In the genomic region with DNA sequence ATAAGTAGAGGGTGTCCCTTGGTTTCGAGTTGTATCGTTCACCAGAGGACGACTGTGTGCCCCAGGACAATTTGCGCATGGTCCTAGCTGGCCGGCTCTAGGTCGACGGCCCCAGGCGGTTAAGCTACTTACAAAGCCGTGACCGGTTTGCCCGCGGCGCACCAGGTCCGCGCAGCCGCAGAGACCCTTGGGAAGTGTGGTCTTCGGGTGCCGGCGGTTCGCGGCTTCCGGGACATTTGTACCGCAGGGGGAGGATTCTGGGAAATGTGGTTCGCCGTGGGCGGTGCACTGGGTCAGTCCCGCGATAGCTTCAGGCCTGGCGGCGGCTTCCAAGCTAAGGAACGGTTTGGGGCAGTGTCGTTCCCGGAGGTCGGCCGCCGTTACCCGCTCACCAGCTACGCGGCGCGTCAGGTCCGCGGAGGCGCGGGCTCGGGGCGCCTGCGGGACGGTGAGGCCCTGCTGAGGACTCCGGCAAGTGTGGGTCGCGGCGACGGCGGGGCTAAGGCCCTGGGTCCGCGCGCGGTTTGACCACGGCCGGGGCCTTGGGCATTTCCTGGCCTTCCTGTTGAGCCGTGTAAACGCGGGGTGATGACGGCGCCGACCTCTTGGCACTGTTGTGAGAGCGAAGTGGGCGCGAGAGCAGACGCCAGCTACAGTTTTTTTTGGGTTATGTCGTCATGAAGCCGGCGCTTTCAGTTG, we compare ENCODE assay signal across 8 cellular contexts. TPM values are rescaled to one million over a fixed set of nuclear protein-coding genes. Genes with fewer than 3 reads are reported as not detected.
DNase-seq lines count a peak whose midpoint lies in the region; ATAC-seq, FAIRE-seq and TF ChIP-seq lines count a peak whose summit lies in the region.

Gene ZNF302 (plus strand): TSS at position 293 of the 699 bp plus-strand sequence. CDS start 1,127 bp downstream, outside the sequence.

- H2AFZ ChIP-seq in H1 (ENCODE audit: low read length), result peak within 1 kb of the TSS; percentile 90

- H4K91ac ChIP-seq in H1 (replicated peaks; ENCODE audit: insufficient read length, low read length), result peak within 1 kb of the TSS; percentile 99

- H2BK15ac ChIP-seq in H1 (ENCODE audit: low read length) (peak within 1 kb of the TSS; percentile 83), mesendoderm (replicated peaks; ENCODE audit: low read depth) (no peak within 1 kb of the TSS)

- H3K4ac ChIP-seq in H1 (replicated peaks; ENCODE audit: insufficient read length, low read depth, low read length) (no peak within 1 kb of the TSS), mesendoderm (ENCODE audit: low read depth, low read length) (peak within 1 kb of the TSS; percentile 28)

- DNase-seq in CD8-positive, alpha-beta memory T cell, result peak; percentile 88 to 94 (median 92)
- DNase-seq in HS-27A (ENCODE audit: low read depth), result peak; percentile 99
- peak; percentile 96 for DNase-seq in NK-92 treated with Interleukin-12 subunit alpha and Interleukin-12 subunit beta, amount 100 ng/mL, for 24 hours (lab: John Stamatoyannopoulos, UW)
- peak; percentile 89 to 92 (median 91) for DNase-seq in activated CD8-positive, alpha-beta memory T cell treated with anti-CD3 and anti-CD28 coated beads for 48 hours (ENCODE audit: low read depth in 2 of 3, low spot score in 2 of 3)
- peak; percentile 92 for DNase-seq in H1 (ENCODE audit: low read depth in 1 of 2, low spot score in 2 of 2)
- DNase-seq in mesendoderm, result peak; percentile 99
- peak; percentile 89 for DNase-seq in stimulated activated CD8-positive, alpha-beta memory T cell treated with anti-CD3 and anti-CD28 coated beads, Interleukin-15, amount 100 ng/mL, for 1 hour (ENCODE audit: low read depth)

- H3K56ac ChIP-seq in H1 (replicated peaks; ENCODE audit: insufficient read length, low read depth, low read length) (peak within 1 kb of the TSS; percentile 90), mesendoderm (ENCODE audit: low read length) (peak within 1 kb of the TSS; percentile 99)

- H2BK5ac ChIP-seq in H1 (ENCODE audit: low read depth, low read length), result peak within 1 kb of the TSS; percentile 96
- peak within 1 kb of the TSS; percentile 76 for H2BK5ac ChIP-seq in mesendoderm (ENCODE audit: low read length)

- H2AK5ac ChIP-seq in H1 (ENCODE audit: low read depth, low read length) (no peak within 1 kb of the TSS), mesendoderm (ENCODE audit: low read length) (no peak within 1 kb of the TSS)

- peak within 1 kb of the TSS; percentile 72; the same call in 1 of the 2 replicates for H2BK12ac ChIP-seq in H1 (ENCODE audit: low read depth, low read length)

- 2% methylated on average over 74 of the region's 74 CpGs; no CpG with 5 or more reads in 1 of the 2 experiments for WGBS in H1 (ENCODE audit: extremely low coverage in 1 of 2, insufficient coverage in 1 of 2, insufficient read length in 1 of 2, insufficient replicate concordance in 2 of 2, low coverage in 1 of 2, low lambda C conversion rate in 2 of 2, missing lambda C conversion rate in 1 of 2), 2 experiments
- no CpG with 5 or more reads among the region's 74 CpGs for WGBS in mesendoderm (ENCODE audit: extremely low coverage, insufficient coverage, low lambda C conversion rate)

- H3K23ac ChIP-seq in H1 (ENCODE audit: insufficient read length) (no peak within 1 kb of the TSS), mesendoderm (ENCODE audit: low read length) (no peak within 1 kb of the TSS)

- POLR2A ChIA-PET in CD8-positive, alpha-beta memory T cell (lab: Charles Lee), result interaction anchor here (0.6 to 1.6 kb wide), 3 partner anchors 56 to 1290 kb away, joined by 7 to 12 read pairs (median 10); partner anchors contain the start of gene ZNF181
- POLR2A ChIA-PET in H1 (lab: Charles Lee; ENCODE audit: partially characterized antibody), result interaction anchor here (0.8 to 2.2 kb wide), 24 partner anchors 9 to 369 kb away, joined by 3 to 19 read pairs (median 4); partner anchors contain the start of gene WTIP

- H3K4me3 Mint-ChIP-seq in CD8-positive, alpha-beta memory T cell, result peak within 1 kb of the TSS; percentile 95 to 100 (median 99)

- H2BK20ac ChIP-seq in H1 (ENCODE audit: low read length), result no peak within 1 kb of the TSS

- peak within 1 kb of the TSS; percentile 91 for H3K18ac ChIP-seq in H1 (ENCODE audit: extremely low read depth, low read length)
- peak within 1 kb of the TSS; percentile 51 for H3K18ac ChIP-seq in mesendoderm (ENCODE audit: low read length)

- peak within 1 kb of the TSS; percentile 94 to 100 (median 99) for H3K27ac Mint-ChIP-seq in CD8-positive, alpha-beta memory T cell

- FAIRE-seq in H1 (lab: Jason Lieb, UNC), result no peak

- H3K9ac ChIP-seq in H1 (replicated peaks in 1 of 4; ENCODE audit: extremely low read depth in 1 of 4, low read depth in 3 of 4, low read length in 3 of 4), result peak within 1 kb of the TSS; percentile 80 to 90 (median 88)
- peak within 1 kb of the TSS; percentile 94 for H3K9ac ChIP-seq in mesendoderm (ENCODE audit: low read length)

- H3K27me3 ChIP-seq in CD8-positive, alpha-beta memory T cell (ENCODE audit: insufficient read depth, low read length, poor library complexity, severe bottlenecking), result no peaks in the 10 kb centered on the region
- H3K27me3 ChIP-seq in H1 (replicated peaks in 1 of 4; ENCODE audit: control insufficient read depth in 3 of 4, extremely low read depth in 1 of 4, insufficient read depth in 3 of 4, low read length in 3 of 4) (peaks cover 0 to 2% (median 0%) of the 10 kb centered on the region in 4 experiments; a peak in 3 of 7 replicates), mesendoderm (ENCODE audit: insufficient read depth, low read length, poor library complexity) (no peaks in the 10 kb centered on the region)

- TF ChIP-seq RAD21 in H1 (IDR thresholded peaks at IDR 0.05 in 1 of 2, conservative IDR thresholded peaks at IDR 0.05 in 1 of 2; ENCODE audit: low read depth in 2 of 2, low read length in 2 of 2), result no peak

- H3K36me3 ChIP-seq in CD8-positive, alpha-beta memory T cell (ENCODE audit: insufficient read depth, low read length), result peaks cover 25% of the 10 kb centered on the region
- peaks cover 0 to 32% (median 14%) of the 10 kb centered on the region in 4 experiments; a peak in 6 of 8 replicates for H3K36me3 ChIP-seq in H1 (ENCODE audit: control insufficient read depth in 2 of 4, insufficient read depth in 4 of 4, low read length in 3 of 4)
- peaks cover 3% of the 10 kb centered on the region for H3K36me3 ChIP-seq in mesendoderm (ENCODE audit: control insufficient read depth, insufficient read depth, low read length)

- no peaks in the 10 kb centered on the region for H3K23me2 ChIP-seq in H1 (ENCODE audit: low read depth, low read length)

- H3K79me1 ChIP-seq in H1 (ENCODE audit: low read depth, low read length), result no peaks in the 10 kb centered on the region; the same call in 1 of the 2 replicates
- no peaks in the 10 kb centered on the region for H3K79me1 ChIP-seq in mesendoderm (ENCODE audit: low read length)

- peak within 1 kb of the TSS; percentile 78 for H3K27ac ChIP-seq in CD8-positive, alpha-beta memory T cell (ENCODE audit: low read depth, low read length)
- peak within 1 kb of the TSS; percentile 91 for H3K27ac ChIP-seq in H1 (ENCODE audit: low read depth, low read length)
- peak within 1 kb of the TSS; percentile 88 for H3K27ac ChIP-seq in mesendoderm (ENCODE audit: low read depth, low read length)

- H3K14ac ChIP-seq in H1 (ENCODE audit: insufficient read length), result no peak within 1 kb of the TSS

- no peak for TF ChIP-seq CTCF in H1 (IDR thresholded peaks at IDR 0.05; ENCODE audit: control extremely low read depth in 1 of 3, insufficient read depth in 1 of 3, low read depth in 1 of 3, low read length in 3 of 3)

- H3K4me1 Mint-ChIP-seq in CD8-positive, alpha-beta memory T cell, result peaks cover 28 to 43% (median 42%) of the 10 kb centered on the region in 3 donors

- H4K20me1 ChIP-seq in H1 (replicated peaks in 1 of 2; ENCODE audit: control insufficient read depth in 1 of 2, insufficient read depth in 2 of 2, low read length in 2 of 2), result no peaks in the 10 kb centered on the region

- TF ChIP-seq EP300 in H1 (IDR thresholded peaks at IDR 0.05; ENCODE audit: borderline replicate concordance in 1 of 2, low read depth in 2 of 2, low read length in 2 of 2), result no peak

- peaks cover 10 to 34% (median 25%) of the 10 kb centered on the region in 5 donors for H3K9me3 Mint-ChIP-seq in CD8-positive, alpha-beta memory T cell

- peaks cover 0 to 7% of the 10 kb centered on the region in 2 experiments; a peak in 1 of 4 replicates for H3K79me2 ChIP-seq in H1 (ENCODE audit: control insufficient read depth in 1 of 2, insufficient read depth in 2 of 2, low read length in 2 of 2)
- no peaks in the 10 kb centered on the region for H3K79me2 ChIP-seq in mesendoderm (ENCODE audit: control insufficient read depth, insufficient read depth, low read length)

- CTCF ChIA-PET in CD8-positive, alpha-beta memory T cell (lab: Charles Lee), result interaction anchor here (0.7 to 0.8 kb wide), 2 partner anchors 10 to 323 kb away, joined by 3 read pairs; no protein-coding TSS in a partner anchor
- CTCF ChIA-PET in H1 (lab: Charles Lee; ENCODE audit: partially characterized antibody), result interaction anchor here (0.6 to 1.2 kb wide), 3 partner anchors 161 to 1730 kb away, joined by 3 to 4 read pairs (median 3); no protein-coding TSS in a partner anchor

- H3K36me3 Mint-ChIP-seq in CD8-positive, alpha-beta memory T cell, result peaks cover 26 to 53% (median 46%) of the 10 kb centered on the region in 3 donors

- peaks cover 3% of the 10 kb centered on the region for H3K9me3 ChIP-seq in CD8-positive, alpha-beta memory T cell (ENCODE audit: low read length)
- no peaks in the 10 kb centered on the region; a peak in 1 of 4 replicates for H3K9me3 ChIP-seq in H1 (ENCODE audit: insufficient read depth in 2 of 2, low read depth in 1 of 2, low read length in 1 of 2)

- peaks cover 11 to 28% of the 10 kb centered on the region in 2 donors for H3K27me3 Mint-ChIP-seq in CD8-positive, alpha-beta memory T cell

- H4K5ac ChIP-seq in H1 (ENCODE audit: insufficient read length, low read depth, low read length) (peak within 1 kb of the TSS; percentile 94), mesendoderm (ENCODE audit: low read length) (no peak within 1 kb of the TSS)

- H2BK120ac ChIP-seq in H1 (replicated peaks; ENCODE audit: low read depth, low read length), result peak within 1 kb of the TSS; percentile 82
- no peak within 1 kb of the TSS for H2BK120ac ChIP-seq in mesendoderm (ENCODE audit: low read depth, low read length)

- H3K4me1 ChIP-seq in CD8-positive, alpha-beta memory T cell (ENCODE audit: insufficient read depth, low read length), result peaks cover 17% of the 10 kb centered on the region
- peaks cover 0 to 3% (median 2%) of the 10 kb centered on the region in 4 experiments; a peak in 4 of 7 replicates for H3K4me1 ChIP-seq in H1 (replicated peaks in 1 of 4; ENCODE audit: control insufficient read depth in 3 of 4, insufficient read depth in 4 of 4, low read length in 3 of 4)
- no peaks in the 10 kb centered on the region for H3K4me1 ChIP-seq in mesendoderm (ENCODE audit: control insufficient read depth, low read depth, low read length)

- peak; percentile 91 for ATAC-seq in GM19467 (IDR thresholded peaks at IDR 0.05; ENCODE audit: unreplicated experiment)

- TF ChIP-seq POLR2A in H1 (IDR thresholded peaks at IDR 0.05; ENCODE audit: control extremely low read depth in 1 of 2, low read depth in 2 of 2, low read length in 2 of 2), result peak; percentile 82 to 96

- peak within 1 kb of the TSS; percentile 97 for H3K4me3 ChIP-seq in CD8-positive, alpha-beta memory T cell (ENCODE audit: low read length)
- peak within 1 kb of the TSS; percentile 71 to 90 (median 75) for H3K4me3 ChIP-seq in H1 (ENCODE audit: extremely low read depth in 1 of 4, insufficient read depth in 2 of 4, low read depth in 3 of 4, low read length in 4 of 4)
- peak within 1 kb of the TSS; percentile 78 for H3K4me3 ChIP-seq in mesendoderm (ENCODE audit: low read length)

- peak within 1 kb of the TSS; percentile 99 for H4K8ac ChIP-seq in H1 (ENCODE audit: extremely low read depth, insufficient read depth, low read length)
- no peak within 1 kb of the TSS for H4K8ac ChIP-seq in mesendoderm (ENCODE audit: low read depth, low read length)

- peak within 1 kb of the TSS; percentile 82 to 94 for H3K4me2 ChIP-seq in H1 (ENCODE audit: insufficient read depth in 1 of 2, low read depth in 2 of 2, low read length in 2 of 2)
- peak within 1 kb of the TSS; percentile 50 for H3K4me2 ChIP-seq in mesendoderm (ENCODE audit: low read length)

RNA-seq across cellular contexts. Expression of gene ZNF302, which starts in this region (rescaled TPM):
- 10 to 100 TPM; 13.4 to 14.8 TPM for total RNA-seq in CD8-positive, alpha-beta memory T cell
- polyA plus RNA-seq in CD8-positive, alpha-beta memory T cell, result 16.0 TPM
- total RNA-seq in H1 (2021; fragmentation: NEBNext Ultra II Directional; extraction: Animal tissue kit (Norgen Biotek cat#: 25700)), result 17.0 and 20.4 TPM in 2 replicates
- 9.1 and 10.9 TPM in 2 replicates for polyA plus RNA-seq in H1 (2011; rRNA removed)
- 14.1 TPM for polyA plus RNA-seq in H1 (2011; cell fraction: cytosol; rRNA removed)
- polyA plus RNA-seq in H1 (2011; cell fraction: nucleus; rRNA removed), result 19.0 TPM
- 10.9 to 19.6 TPM (median 11.2 TPM) in 4 replicates for polyA plus RNA-seq in H1 (2012, experiment 1 of 2)
- 1.0 TPM for polyA plus RNA-seq in H1 (2012, experiment 2 of 2)
- 16.5 TPM for polyA plus RNA-seq in H1 (2013, experiment 1 of 2)
- polyA plus RNA-seq in H1 (2013, experiment 2 of 2), result 14.4 TPM
- polyA minus RNA-seq in H1 (2011; rRNA and poly(A)+ RNA removed), result 13.2 and 14.7 TPM in 2 replicates
- polyA minus RNA-seq in H1 (2011; cell fraction: cytosol; rRNA and poly(A)+ RNA removed), result 10.9 TPM
- 37.1 TPM for polyA minus RNA-seq in H1 (2011; cell fraction: nucleus; rRNA and poly(A)+ RNA removed)
- polyA plus RNA-seq in mesendoderm (2013, experiment 1 of 2), result 15.8 TPM
- polyA plus RNA-seq in mesendoderm (2013, experiment 2 of 2), result 15.6 TPM

Comparison
In these comparisons a context has a peak if more than half of its experiments do, and no peak if none do; other contexts are left out.
1. Peak in every context shown above with its lines: DNase-seq, ATAC-seq, H3K4me3 ChIP-seq and H3K27ac ChIP-seq.